In the genomic region with DNA sequence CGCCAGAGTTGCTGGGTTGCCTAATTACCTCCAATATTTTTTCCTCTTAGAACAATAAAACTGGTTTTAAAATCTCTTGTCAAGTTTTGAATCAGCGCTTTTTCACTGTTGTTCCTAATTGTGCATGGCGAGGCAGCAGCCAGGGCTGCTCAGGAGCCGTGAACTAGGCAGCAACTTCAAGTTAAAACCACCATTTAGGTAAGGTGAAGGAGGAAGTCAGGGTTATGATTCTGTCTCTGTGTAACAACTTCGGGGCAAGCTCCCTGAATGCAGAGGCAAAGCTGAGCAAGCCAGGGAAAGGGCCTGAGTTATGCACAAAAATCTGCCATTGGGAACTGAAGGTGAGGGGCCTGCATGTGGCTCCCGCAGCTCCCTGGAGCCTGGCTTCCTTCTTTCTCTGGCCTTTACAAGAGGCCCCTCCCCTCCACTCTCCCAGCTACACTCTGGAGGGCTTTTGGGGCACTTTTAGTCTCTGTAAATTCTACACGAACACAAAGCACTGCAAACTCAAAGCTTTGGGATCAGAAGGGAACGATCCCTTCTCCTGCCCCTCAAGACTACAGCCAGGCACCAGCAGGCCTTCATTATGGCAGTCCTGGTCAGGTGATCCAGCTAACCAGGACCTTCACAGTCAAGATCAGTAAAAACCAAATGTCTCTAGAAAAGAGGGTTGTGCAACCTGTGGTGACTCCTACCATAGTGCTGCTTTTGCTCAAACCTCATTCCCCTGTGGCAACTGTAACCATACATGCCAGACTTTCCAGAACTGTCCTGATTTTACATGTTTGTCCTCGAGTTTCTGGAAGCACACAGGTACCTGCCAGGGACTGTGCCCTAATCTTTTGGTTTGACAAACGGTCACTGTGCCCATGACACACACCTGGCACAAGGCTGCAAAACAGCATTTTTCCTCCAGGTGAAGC, we compare ENCODE assay signal across 8 cellular contexts.
A peak's percentile ranks its signal among the peaks of the same experiment; 100 is the strongest.
DNase-seq lines count a peak whose midpoint lies in the region; ATAC-seq and TF ChIP-seq lines count a peak whose summit lies in the region.

No MANE protein-coding gene starts in this region.

- peaks cover 3 to 24% of the 10 kb centered on the region in 2 donors for H3K36me3 Mint-ChIP-seq in CD4-positive, alpha-beta memory T cell
- H3K36me3 Mint-ChIP-seq in neural progenitor cell = no peaks in the 10 kb centered on the region

- peak overlapping the region; percentile 94 to 98 (median 96) for H3K4me3 Mint-ChIP-seq in CD4-positive, alpha-beta memory T cell
- H3K4me3 Mint-ChIP-seq in neural progenitor cell = peak overlapping the region; percentile 94

- H3K9ac ChIP-seq in duodenal mucosa (ENCODE audit: low read depth in 1 of 2, low read length in 2 of 2) (peak overlapping the region; percentile 69 to 87), neural progenitor cell (no peak overlapping the region)

- H3K36me3 ChIP-seq in CD4-positive, alpha-beta memory T cell (ENCODE audit: insufficient read depth, low read length) = no peaks in the 10 kb centered on the region
- H3K36me3 ChIP-seq in duodenal mucosa (ENCODE audit: control insufficient read depth in 1 of 2, insufficient read depth in 2 of 2, low read length in 2 of 2) = no peaks in the 10 kb centered on the region
- H3K36me3 ChIP-seq in neural progenitor cell = no peaks in the 10 kb centered on the region

- H3K4me3 ChIP-seq in CD4-positive, alpha-beta memory T cell (ENCODE audit: low read length in 2 of 2) = peak overlapping the region; percentile 15 to 89
- H3K4me3 ChIP-seq in duodenal mucosa (ENCODE audit: low read depth in 1 of 2, low read length in 2 of 2) (peak overlapping the region; percentile 81 to 84), neural progenitor cell (no peak overlapping the region)

- H3K27me3 ChIP-seq in CD4-positive, alpha-beta memory T cell (ENCODE audit: insufficient read depth, low read length) = no peaks in the 10 kb centered on the region
- H3K27me3 ChIP-seq in duodenal mucosa (ENCODE audit: control insufficient read depth in 1 of 2, insufficient read depth in 2 of 2, low read length in 2 of 2) (no peaks in the 10 kb centered on the region), neural progenitor cell (peaks cover 98% of the 10 kb centered on the region)

- ATAC-seq in GM19452 (IDR thresholded peaks at IDR 0.05; ENCODE audit: unreplicated experiment) = no peak
- ATAC-seq in HG03442 (IDR thresholded peaks at IDR 0.05; ENCODE audit: unreplicated experiment) = no peak

- H3K27ac ChIP-seq in CD4-positive, alpha-beta memory T cell (ENCODE audit: low read depth, low read length) = peak overlapping the region; percentile 84
- H3K27ac ChIP-seq in duodenal mucosa (ENCODE audit: low read depth, low read length) (peak overlapping the region; percentile 26), neural progenitor cell (no peak overlapping the region)

- H2AFZ ChIP-seq in neural progenitor cell (replicated peaks) = no peak overlapping the region

- no peaks in the 10 kb centered on the region for H3K79me2 ChIP-seq in neural progenitor cell (ENCODE audit: low read depth)

- DNase-seq in CD4-positive, alpha-beta memory T cell = no peak
- DNase-seq in NOMO-1 treated with DMSO at 0.1 percent for 48 hours (lab: John Stamatoyannopoulos, UW; ENCODE audit: unreplicated experiment) (peak; percentile 77), neural progenitor cell (ENCODE audit: low spot score) (peak; percentile 41), middle frontal gyrus (ENCODE audit: extremely low spot score, low spot score) (no peak), globus pallidus (ENCODE audit: low spot score) (no peak)

- peaks cover 54 to 77% (median 65%) of the 10 kb centered on the region in 4 donors for H3K4me1 Mint-ChIP-seq in CD4-positive, alpha-beta memory T cell
- H3K4me1 Mint-ChIP-seq in neural progenitor cell = peaks cover 63% of the 10 kb centered on the region

- H3K9me3 ChIP-seq in CD4-positive, alpha-beta memory T cell (ENCODE audit: control insufficient read depth in 1 of 2, low read length in 2 of 2) = no peaks in the 10 kb centered on the region
- H3K9me3 ChIP-seq in duodenal mucosa (ENCODE audit: control insufficient read depth in 1 of 2, low read length in 2 of 2) (no peaks in the 10 kb centered on the region), neural progenitor cell (ENCODE audit: low read depth) (no peaks in the 10 kb centered on the region)

- H3K4me1 ChIP-seq in CD4-positive, alpha-beta memory T cell (ENCODE audit: insufficient read depth, low read length) = peaks cover 53% of the 10 kb centered on the region
- H3K4me1 ChIP-seq in duodenal mucosa (ENCODE audit: control insufficient read depth in 1 of 2, insufficient read depth in 2 of 2, low read length in 2 of 2) (peaks cover 40 to 50% of the 10 kb centered on the region in 2 donors), neural progenitor cell (peaks cover 43% of the 10 kb centered on the region)

- CTCF ChIA-PET in CD4-positive, alpha-beta memory T cell (lab: Charles Lee; ENCODE audit: partially characterized antibody) = interaction anchor here (0.8 to 6.7 kb wide), 6 partner anchors 12 to 56 kb away, joined by 3 to 75 read pairs (median 16); a partner anchor contains a TSS

- peak overlapping the region; percentile 89 for H3K4me2 ChIP-seq in neural progenitor cell

- H4K20me1 ChIP-seq in neural progenitor cell (ENCODE audit: low read depth) = peaks cover 70% of the 10 kb centered on the region

- H3K27ac Mint-ChIP-seq in CD4-positive, alpha-beta memory T cell = peak overlapping the region; percentile 32 to 99 (median 97)
- peak overlapping the region; percentile 88 for H3K27ac Mint-ChIP-seq in neural progenitor cell

- intact Hi-C loops in CD4-positive, alpha-beta memory T cell (cut with micrococcal nuclease) = loop anchor here (2.0 kb wide), 1 partner anchor 14 kb away; no protein-coding TSS in a partner anchor

- no peaks in the 10 kb centered on the region for H3K9me3 Mint-ChIP-seq in CD4-positive, alpha-beta memory T cell
- no peaks in the 10 kb centered on the region for H3K9me3 Mint-ChIP-seq in neural progenitor cell

- H3F3A ChIP-seq in neural progenitor cell (ENCODE audit: low read depth) = peaks cover 45% of the 10 kb centered on the region

- H3K27me3 Mint-ChIP-seq in CD4-positive, alpha-beta memory T cell = no peaks in the 10 kb centered on the region
- peaks cover 10% of the 10 kb centered on the region for H3K27me3 Mint-ChIP-seq in neural progenitor cell (ENCODE audit: insufficient read depth, low read depth)

- no peak for TF ChIP-seq CTCF in neural progenitor cell (IDR thresholded peaks at IDR 0.05)

- POLR2A ChIA-PET in CD4-positive, alpha-beta memory T cell (lab: Charles Lee; ENCODE audit: partially characterized antibody) = interaction anchor here (0.6 to 8.5 kb wide), 8 partner anchors 9 to 1503 kb away, joined by 3 to 465 read pairs (median 50); partner anchors contain the start of genes PNMA1 and ZNF410

Comparison
In these comparisons a context has a peak if more than half of its experiments do, and no peak if none do; other contexts are left out.
1. DNase-seq: peak in NOMO-1 treated with DMSO at 0.1 percent for 48 hours (single experiment) and neural progenitor cell (single experiment); none in CD4-positive, alpha-beta memory T cell (0 of 5), middle frontal gyrus (single experiment) and globus pallidus (single experiment).